In the genomic region with DNA sequence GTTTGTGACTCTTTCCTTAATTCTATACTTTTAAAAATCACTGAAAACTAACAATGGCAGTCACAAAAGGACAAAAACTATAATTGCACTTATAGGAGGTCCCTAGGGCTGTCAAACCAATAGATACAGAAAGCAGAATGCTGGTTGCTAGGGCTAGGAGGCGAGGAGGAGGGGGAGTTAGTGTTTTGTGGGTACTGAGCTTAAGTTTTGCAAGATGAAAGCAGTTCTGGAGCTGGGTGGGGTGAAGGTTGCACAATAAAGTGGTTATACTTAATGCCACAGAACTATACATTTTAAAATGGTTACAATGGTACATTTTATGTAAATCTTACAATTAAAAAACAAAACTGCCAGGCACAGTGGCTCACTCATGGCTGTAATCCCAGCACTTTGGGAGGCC, we compare ENCODE assay signal across 18 cellular contexts. TPM values are rescaled to one million over a fixed set of nuclear protein-coding genes. Genes with fewer than 3 reads are reported as not detected.
A peak's percentile ranks its signal among the peaks of the same experiment; 100 is the strongest.
DNase-seq lines count a peak whose midpoint lies in the region; ATAC-seq and TF ChIP-seq lines count a peak whose summit lies in the region.
"Had no signal": no experiment of that assay in that cellular context is flagged by ENCODE, and none has a peak within 500 bp of the region (broad histone marks: within the 10 kb centered on the region; RNA-seq: fewer than 3 reads in every experiment).

No MANE protein-coding gene starts in this region.

- H3K4me3 ChIP-seq in HL-60 (replicated peaks; ENCODE audit: insufficient read depth, low read length) (no peak overlapping the region), fibroblast of the aortic adventitia (ENCODE audit: low read depth, low read length) (no peak overlapping the region)
- H3K4me3 ChIP-seq: pancreas had no signal

- H3K27ac ChIP-seq in HL-60 (replicated peaks), result no peak overlapping the region
- H3K27ac ChIP-seq: pancreas had no signal

- H3K27me3 ChIP-seq in HL-60 (ENCODE audit: insufficient read depth, poor library complexity, severe bottlenecking), result no peaks in the 10 kb centered on the region
- H3K27me3 ChIP-seq: pancreas had no signal

- DNase-seq in AML-193 (lab: John Stamatoyannopoulos, UW) (peak; percentile 83 to 90), HL-60 (ENCODE audit: low read depth in 1 of 2, low spot score in 1 of 2) (peak; percentile 56 to 83), SKM-1 (lab: John Stamatoyannopoulos, UW; ENCODE audit: unreplicated experiment) (peak; percentile 75), fibroblast of the aortic adventitia (ENCODE audit: low read depth) (peak; percentile 7)
- DNase-seq in stimulated activated CD4-positive, alpha-beta T cell treated with anti-CD3 and anti-CD28 coated beads, Interleukin-1b, Interleukin-23, amount 100 ng/mL, for 48 hours, result no peak
- DNase-seq: activated naive CD4-positive, alpha-beta T cell; DMS153; endodermal cell; kidney; midbrain; NCI-H187 treated with DMSO at 0.1 percent for 48 hours; pancreas; SHP77 had no signal

- TF ChIP-seq CTCF in HL-60 (IDR thresholded peaks at IDR 0.05; ENCODE audit: insufficient read depth, low read length) (no peak), fibroblast of the aortic adventitia (IDR thresholded peaks at IDR 0.05; ENCODE audit: insufficient read depth, low read length) (no peak)

- no peak for ATAC-seq in HG03175 (IDR thresholded peaks at IDR 0.05; ENCODE audit: unreplicated experiment)
- ATAC-seq in GM18517 (IDR thresholded peaks at IDR 0.05; ENCODE audit: unreplicated experiment), result no peak
- no peak for ATAC-seq in HG02678 (IDR thresholded peaks at IDR 0.05; ENCODE audit: unreplicated experiment)

RNA-seq across cellular contexts. Expression of a gene that starts 27.3 kb away (rescaled TPM):
- 9.7 and 17.2 TPM in 2 replicates for total RNA-seq in fibroblast of the aortic adventitia (ENCODE audit: low replicate concordance)

RNA-seq across cellular contexts. Expression of a gene that starts 47.7 kb away (rescaled TPM):
- total RNA-seq in fibroblast of the aortic adventitia (ENCODE audit: low replicate concordance), result not detected in 2 replicates
- total RNA-seq: activated CD8-positive, alpha-beta memory T cell treated with anti-CD3 and anti-CD28 coated beads for 36 hours; bronchial epithelial cell had no signal
